In the genomic region with DNA sequence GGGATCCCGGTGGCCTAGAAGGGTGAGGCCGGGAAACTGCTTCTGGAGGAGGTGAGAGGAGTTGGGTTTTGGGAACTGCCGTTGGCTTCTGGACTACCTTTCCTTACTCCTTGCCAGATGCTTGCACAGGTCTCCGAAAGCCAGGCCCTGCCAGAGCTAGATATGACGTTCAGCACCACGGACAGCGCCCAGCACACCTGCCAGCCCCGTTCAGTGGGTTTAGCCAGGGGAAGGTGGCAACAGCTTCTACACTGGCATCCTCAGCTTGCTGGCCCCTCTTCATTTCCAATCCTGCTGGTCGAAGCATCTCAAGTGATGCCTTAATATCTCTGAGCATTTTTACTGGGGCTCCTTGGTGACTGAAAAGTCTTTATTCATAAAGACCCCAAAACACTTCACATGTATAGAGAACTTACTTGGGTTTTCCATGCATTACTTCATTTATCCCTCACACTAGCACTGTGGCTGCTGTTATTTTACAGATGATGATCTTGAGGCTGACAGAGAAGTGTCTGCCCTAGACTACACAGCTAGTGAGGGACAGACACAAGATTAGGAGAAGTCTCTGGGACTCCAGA, we compare ENCODE assay signal across 1 cellular context.
TF ChIP-seq lines count a peak whose summit lies in the region.

No MANE protein-coding gene starts in this region.

TF ChIP-seq in HepG2, 621 proteins besides CTCF, POLR2A, EP300 and RAD21 (continued from another document and continues in another):
- TF ChIP-seq NCOA2 (CRISPR knock-in tag; IDR thresholded peaks at IDR 0.05) (peak; percentile 68), BORCS8-MEF2B (CRISPR knock-in tag; IDR thresholded peaks at IDR 0.05) (peak; percentile 96), REPIN1 (CRISPR knock-in tag; IDR thresholded peaks at IDR 0.05; ENCODE audit: borderline replicate concordance, low read depth) (0 out of 2 replicates have a peak, but pooled peaks have one; percentile 50), REL (CRISPR knock-in tag; conservative IDR thresholded peaks at IDR 0.05) (no peak), SIN3A (IDR thresholded peaks at IDR 0.05; ENCODE audit: borderline replicate concordance, low read depth, low read length) (no peak), TMF1 (CRISPR knock-in tag; IDR thresholded peaks at IDR 0.05; ENCODE audit: low read depth) (peak; percentile 60; the same call in 1 of the 2 replicates), U2AF2 (IDR thresholded peaks at IDR 0.05; ENCODE audit: low read depth, low read length) (no peak), ETV6 (CRISPR knock-in tag; conservative IDR thresholded peaks at IDR 0.05) (peak; percentile 65; the same call in 1 of the 2 replicates), TAF1 (CRISPR knock-in tag; IDR thresholded peaks at IDR 0.05) (no peak), IRX3 (CRISPR knock-in tag; IDR thresholded peaks at IDR 0.05; ENCODE audit: borderline replicate concordance, low read depth) (peak; percentile 69; the same call in 1 of the 2 replicates), CEBPG (CRISPR knock-in tag; IDR thresholded peaks at IDR 0.05) (no peak), HMG20B (CRISPR knock-in tag; conservative IDR thresholded peaks at IDR 0.05) (no peak), ZNF510 (CRISPR knock-in tag; IDR thresholded peaks at IDR 0.05; ENCODE audit: low read depth) (no peak), SRY (CRISPR knock-in tag; IDR thresholded peaks at IDR 0.05) (peak; percentile 88; the same call in 1 of the 2 replicates), ZNF225 (CRISPR knock-in tag; IDR thresholded peaks at IDR 0.05) (peak; percentile 78; the same call in 1 of the 2 replicates), SMYD3 (CRISPR knock-in tag; IDR thresholded peaks at IDR 0.05) (peak; percentile 54; the same call in 1 of the 2 replicates), EED (CRISPR knock-in tag; IDR thresholded peaks at IDR 0.05) (no peak), ZNF557 (CRISPR knock-in tag; IDR thresholded peaks at IDR 0.05) (peak; percentile 95; the same call in 1 of the 2 replicates), FOXA3 (CRISPR knock-in tag; IDR thresholded peaks at IDR 0.05) (peak; percentile 34; the same call in 1 of the 2 replicates), ZNF232 (CRISPR knock-in tag; IDR thresholded peaks at IDR 0.05; ENCODE audit: borderline replicate concordance) (peak; percentile 98), ZNF768 (CRISPR knock-in tag; IDR thresholded peaks at IDR 0.05) (0 out of 2 replicates have a peak, but pooled peaks have one; percentile 28), GABPB1 (CRISPR knock-in tag; IDR thresholded peaks at IDR 0.05) (peak; percentile 37; the same call in 1 of the 2 replicates), IKZF4 (CRISPR knock-in tag; IDR thresholded peaks at IDR 0.05; ENCODE audit: borderline replicate concordance, low read depth, not compliant biosample characterization) (peak; percentile 57), TBX2 (CRISPR knock-in tag; IDR thresholded peaks at IDR 0.05; ENCODE audit: borderline replicate concordance) (0 out of 2 replicates have a peak, but pooled peaks have one; percentile 35), ZNF230 (CRISPR knock-in tag; IDR thresholded peaks at IDR 0.05) (peak; percentile 56; the same call in 1 of the 2 replicates), ZNF781 (CRISPR knock-in tag; IDR thresholded peaks at IDR 0.05; ENCODE audit: borderline replicate concordance, not compliant biosample characterization) (peak; percentile 67), SNAI1 (CRISPR knock-in tag; IDR thresholded peaks at IDR 0.05; ENCODE audit: borderline replicate concordance) (0 out of 2 replicates have a peak, but pooled peaks have one; percentile 76), ONECUT2 (CRISPR knock-in tag; IDR thresholded peaks at IDR 0.05) (peak; percentile 41; the same call in 1 of the 2 replicates), ERF (CRISPR knock-in tag; IDR thresholded peaks at IDR 0.05) (peak; percentile 86), STAG1 (CRISPR knock-in tag; IDR thresholded peaks at IDR 0.05) (peak; percentile 13; the same call in 1 of the 2 replicates)
- TF ChIP-seq, protein P1, sequence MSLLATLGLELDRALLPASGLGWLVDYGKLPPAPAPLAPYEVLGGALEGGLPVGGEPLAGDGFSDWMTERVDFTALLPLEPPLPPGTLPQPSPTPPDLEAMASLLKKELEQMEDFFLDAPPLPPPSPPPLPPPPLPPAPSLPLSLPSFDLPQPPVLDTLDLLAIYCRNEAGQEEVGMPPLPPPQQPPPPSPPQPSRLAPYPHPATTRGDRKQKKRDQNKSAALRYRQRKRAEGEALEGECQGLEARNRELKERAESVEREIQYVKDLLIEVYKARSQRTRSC (CRISPR knock-in tag; IDR thresholded peaks at IDR 0.05; ENCODE audit: low read depth) = 0 out of 2 replicates have a peak, but pooled peaks have one; percentile 83
- TF ChIP-seq, protein P2, sequence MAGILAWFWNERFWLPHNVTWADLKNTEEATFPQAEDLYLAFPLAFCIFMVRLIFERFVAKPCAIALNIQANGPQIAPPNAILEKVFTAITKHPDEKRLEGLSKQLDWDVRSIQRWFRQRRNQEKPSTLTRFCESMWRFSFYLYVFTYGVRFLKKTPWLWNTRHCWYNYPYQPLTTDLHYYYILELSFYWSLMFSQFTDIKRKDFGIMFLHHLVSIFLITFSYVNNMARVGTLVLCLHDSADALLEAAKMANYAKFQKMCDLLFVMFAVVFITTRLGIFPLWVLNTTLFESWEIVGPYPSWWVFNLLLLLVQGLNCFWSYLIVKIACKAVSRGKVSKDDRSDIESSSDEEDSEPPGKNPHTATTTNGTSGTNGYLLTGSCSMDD (CRISPR knock-in tag; IDR thresholded peaks at IDR 0.05) = no peak
- TF ChIP-seq, protein P3, sequence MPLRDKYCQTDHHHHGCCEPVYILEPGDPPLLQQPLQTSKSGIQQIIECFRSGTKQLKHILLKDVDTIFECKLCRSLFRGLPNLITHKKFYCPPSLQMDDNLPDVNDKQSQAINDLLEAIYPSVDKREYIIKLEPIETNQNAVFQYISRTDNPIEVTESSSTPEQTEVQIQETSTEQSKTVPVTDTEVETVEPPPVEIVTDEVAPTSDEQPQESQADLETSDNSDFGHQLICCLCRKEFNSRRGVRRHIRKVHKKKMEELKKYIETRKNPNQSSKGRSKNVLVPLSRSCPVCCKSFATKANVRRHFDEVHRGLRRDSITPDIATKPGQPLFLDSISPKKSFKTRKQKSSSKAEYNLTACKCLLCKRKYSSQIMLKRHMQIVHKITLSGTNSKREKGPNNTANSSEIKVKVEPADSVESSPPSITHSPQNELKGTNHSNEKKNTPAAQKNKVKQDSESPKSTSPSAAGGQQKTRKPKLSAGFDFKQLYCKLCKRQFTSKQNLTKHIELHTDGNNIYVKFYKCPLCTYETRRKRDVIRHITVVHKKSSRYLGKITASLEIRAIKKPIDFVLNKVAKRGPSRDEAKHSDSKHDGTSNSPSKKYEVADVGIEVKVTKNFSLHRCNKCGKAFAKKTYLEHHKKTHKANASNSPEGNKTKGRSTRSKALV (CRISPR knock-in tag; IDR thresholded peaks at IDR 0.05) = peak; percentile 53; the same call in 1 of the 2 replicates
- TF ChIP-seq, protein P4, sequence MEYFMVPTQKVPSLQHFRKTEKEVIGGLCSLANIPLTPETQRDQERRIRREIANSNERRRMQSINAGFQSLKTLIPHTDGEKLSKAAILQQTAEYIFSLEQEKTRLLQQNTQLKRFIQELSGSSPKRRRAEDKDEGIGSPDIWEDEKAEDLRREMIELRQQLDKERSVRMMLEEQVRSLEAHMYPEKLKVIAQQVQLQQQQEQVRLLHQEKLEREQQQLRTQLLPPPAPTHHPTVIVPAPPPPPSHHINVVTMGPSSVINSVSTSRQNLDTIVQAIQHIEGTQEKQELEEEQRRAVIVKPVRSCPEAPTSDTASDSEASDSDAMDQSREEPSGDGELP (IDR thresholded peaks at IDR 0.05; ENCODE audit: borderline replicate concordance, low read depth) = no peak
- TF ChIP-seq, protein P5, sequence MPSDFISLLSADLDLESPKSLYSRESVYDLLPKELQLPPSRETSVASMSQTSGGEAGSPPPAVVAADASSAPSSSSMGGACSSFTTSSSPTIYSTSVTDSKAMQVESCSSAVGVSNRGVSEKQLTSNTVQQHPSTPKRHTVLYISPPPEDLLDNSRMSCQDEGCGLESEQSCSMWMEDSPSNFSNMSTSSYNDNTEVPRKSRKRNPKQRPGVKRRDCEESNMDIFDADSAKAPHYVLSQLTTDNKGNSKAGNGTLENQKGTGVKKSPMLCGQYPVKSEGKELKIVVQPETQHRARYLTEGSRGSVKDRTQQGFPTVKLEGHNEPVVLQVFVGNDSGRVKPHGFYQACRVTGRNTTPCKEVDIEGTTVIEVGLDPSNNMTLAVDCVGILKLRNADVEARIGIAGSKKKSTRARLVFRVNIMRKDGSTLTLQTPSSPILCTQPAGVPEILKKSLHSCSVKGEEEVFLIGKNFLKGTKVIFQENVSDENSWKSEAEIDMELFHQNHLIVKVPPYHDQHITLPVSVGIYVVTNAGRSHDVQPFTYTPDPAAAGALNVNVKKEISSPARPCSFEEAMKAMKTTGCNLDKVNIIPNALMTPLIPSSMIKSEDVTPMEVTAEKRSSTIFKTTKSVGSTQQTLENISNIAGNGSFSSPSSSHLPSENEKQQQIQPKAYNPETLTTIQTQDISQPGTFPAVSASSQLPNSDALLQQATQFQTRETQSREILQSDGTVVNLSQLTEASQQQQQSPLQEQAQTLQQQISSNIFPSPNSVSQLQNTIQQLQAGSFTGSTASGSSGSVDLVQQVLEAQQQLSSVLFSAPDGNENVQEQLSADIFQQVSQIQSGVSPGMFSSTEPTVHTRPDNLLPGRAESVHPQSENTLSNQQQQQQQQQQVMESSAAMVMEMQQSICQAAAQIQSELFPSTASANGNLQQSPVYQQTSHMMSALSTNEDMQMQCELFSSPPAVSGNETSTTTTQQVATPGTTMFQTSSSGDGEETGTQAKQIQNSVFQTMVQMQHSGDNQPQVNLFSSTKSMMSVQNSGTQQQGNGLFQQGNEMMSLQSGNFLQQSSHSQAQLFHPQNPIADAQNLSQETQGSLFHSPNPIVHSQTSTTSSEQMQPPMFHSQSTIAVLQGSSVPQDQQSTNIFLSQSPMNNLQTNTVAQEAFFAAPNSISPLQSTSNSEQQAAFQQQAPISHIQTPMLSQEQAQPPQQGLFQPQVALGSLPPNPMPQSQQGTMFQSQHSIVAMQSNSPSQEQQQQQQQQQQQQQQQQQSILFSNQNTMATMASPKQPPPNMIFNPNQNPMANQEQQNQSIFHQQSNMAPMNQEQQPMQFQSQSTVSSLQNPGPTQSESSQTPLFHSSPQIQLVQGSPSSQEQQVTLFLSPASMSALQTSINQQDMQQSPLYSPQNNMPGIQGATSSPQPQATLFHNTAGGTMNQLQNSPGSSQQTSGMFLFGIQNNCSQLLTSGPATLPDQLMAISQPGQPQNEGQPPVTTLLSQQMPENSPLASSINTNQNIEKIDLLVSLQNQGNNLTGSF (CRISPR knock-in tag; IDR thresholded peaks at IDR 0.05) = peak; percentile 89; the same call in 1 of the 2 replicates
- TF ChIP-seq, protein P6, sequence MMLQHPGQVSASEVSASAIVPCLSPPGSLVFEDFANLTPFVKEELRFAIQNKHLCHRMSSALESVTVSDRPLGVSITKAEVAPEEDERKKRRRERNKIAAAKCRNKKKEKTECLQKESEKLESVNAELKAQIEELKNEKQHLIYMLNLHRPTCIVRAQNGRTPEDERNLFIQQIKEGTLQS (CRISPR knock-in tag; IDR thresholded peaks at IDR 0.05) = peak; percentile 25; the same call in 1 of the 2 replicates
- TF ChIP-seq, protein P7, sequence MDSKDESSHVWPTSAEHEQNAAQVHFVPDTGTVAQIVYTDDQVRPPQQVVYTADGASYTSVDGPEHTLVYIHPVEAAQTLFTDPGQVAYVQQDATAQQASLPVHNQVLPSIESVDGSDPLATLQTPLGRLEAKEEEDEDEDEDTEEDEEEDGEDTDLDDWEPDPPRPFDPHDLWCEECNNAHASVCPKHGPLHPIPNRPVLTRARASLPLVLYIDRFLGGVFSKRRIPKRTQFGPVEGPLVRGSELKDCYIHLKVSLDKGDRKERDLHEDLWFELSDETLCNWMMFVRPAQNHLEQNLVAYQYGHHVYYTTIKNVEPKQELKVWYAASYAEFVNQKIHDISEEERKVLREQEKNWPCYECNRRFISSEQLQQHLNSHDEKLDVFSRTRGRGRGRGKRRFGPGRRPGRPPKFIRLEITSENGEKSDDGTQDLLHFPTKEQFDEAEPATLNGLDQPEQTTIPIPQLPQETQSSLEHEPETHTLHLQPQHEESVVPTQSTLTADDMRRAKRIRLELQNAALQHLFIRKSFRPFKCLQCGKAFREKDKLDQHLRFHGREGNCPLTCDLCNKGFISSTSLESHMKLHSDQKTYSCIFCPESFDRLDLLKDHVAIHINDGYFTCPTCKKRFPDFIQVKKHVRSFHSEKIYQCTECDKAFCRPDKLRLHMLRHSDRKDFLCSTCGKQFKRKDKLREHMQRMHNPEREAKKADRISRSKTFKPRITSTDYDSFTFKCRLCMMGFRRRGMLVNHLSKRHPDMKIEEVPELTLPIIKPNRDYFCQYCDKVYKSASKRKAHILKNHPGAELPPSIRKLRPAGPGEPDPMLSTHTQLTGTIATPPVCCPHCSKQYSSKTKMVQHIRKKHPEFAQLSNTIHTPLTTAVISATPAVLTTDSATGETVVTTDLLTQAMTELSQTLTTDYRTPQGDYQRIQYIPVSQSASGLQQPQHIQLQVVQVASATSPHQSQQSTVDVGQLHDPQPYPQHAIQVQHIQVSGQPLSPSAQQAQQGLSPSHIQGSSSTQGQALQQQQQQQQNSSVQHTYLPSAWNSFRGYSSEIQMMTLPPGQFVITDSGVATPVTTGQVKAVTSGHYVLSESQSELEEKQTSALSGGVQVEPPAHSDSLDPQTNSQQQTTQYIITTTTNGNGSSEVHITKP (CRISPR knock-in tag; IDR thresholded peaks at IDR 0.05; ENCODE audit: low read depth) = peak; percentile 63; the same call in 1 of the 2 replicates
- TF ChIP-seq, protein P8, sequence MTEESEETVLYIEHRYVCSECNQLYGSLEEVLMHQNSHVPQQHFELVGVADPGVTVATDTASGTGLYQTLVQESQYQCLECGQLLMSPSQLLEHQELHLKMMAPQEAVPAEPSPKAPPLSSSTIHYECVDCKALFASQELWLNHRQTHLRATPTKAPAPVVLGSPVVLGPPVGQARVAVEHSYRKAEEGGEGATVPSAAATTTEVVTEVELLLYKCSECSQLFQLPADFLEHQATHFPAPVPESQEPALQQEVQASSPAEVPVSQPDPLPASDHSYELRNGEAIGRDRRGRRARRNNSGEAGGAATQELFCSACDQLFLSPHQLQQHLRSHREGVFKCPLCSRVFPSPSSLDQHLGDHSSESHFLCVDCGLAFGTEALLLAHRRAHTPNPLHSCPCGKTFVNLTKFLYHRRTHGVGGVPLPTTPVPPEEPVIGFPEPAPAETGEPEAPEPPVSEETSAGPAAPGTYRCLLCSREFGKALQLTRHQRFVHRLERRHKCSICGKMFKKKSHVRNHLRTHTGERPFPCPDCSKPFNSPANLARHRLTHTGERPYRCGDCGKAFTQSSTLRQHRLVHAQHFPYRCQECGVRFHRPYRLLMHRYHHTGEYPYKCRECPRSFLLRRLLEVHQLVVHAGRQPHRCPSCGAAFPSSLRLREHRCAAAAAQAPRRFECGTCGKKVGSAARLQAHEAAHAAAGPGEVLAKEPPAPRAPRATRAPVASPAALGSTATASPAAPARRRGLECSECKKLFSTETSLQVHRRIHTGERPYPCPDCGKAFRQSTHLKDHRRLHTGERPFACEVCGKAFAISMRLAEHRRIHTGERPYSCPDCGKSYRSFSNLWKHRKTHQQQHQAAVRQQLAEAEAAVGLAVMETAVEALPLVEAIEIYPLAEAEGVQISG (CRISPR knock-in tag; IDR thresholded peaks at IDR 0.05) = peak; percentile 77
